In genomic region chr3:100087203-100087602, GRCh38 we compare ENCODE assay signal across 9 cellular contexts.
DNase-seq lines count a peak whose midpoint lies in the region; ATAC-seq and TF ChIP-seq lines count a peak whose summit lies in the region.
"Had no signal": no experiment of that assay in that cellular context is flagged by ENCODE, and none has a peak within 500 bp of the region (broad histone marks: within the 10 kb centered on the region; RNA-seq: fewer than 3 reads in every experiment).

No MANE protein-coding gene starts in this region.

- H3K27me3 Mint-ChIP-seq in activated T-cell treated with anti-CD3 and anti-CD28 coated beads, Interleukin-2, amount 50 U/mL, for 24 hours = no peaks in the 10 kb centered on the region
- H3K27me3 Mint-ChIP-seq: CD4-positive, CD25-positive, alpha-beta regulatory T cell had no signal

- peak; percentile 87 for ATAC-seq in HG03108 (IDR thresholded peaks at IDR 0.05; ENCODE audit: unreplicated experiment)
- peak; percentile 65 for ATAC-seq in stimulated activated naive CD8-positive, alpha-beta T cell treated with anti-CD3 and anti-CD28 coated beads, Interleukin-15, Interleukin-2, amounts not matched to agents 100 U/mL and 50 U/mL, for 24 hours

- peaks cover 15% of the 10 kb centered on the region for H3K36me3 Mint-ChIP-seq in activated T-cell treated with anti-CD3 and anti-CD28 coated beads, Interleukin-2, amount 50 U/mL, for 24 hours (ENCODE audit: low read depth)
- H3K36me3 Mint-ChIP-seq: CD4-positive, CD25-positive, alpha-beta regulatory T cell had no signal

- no peak for TF ChIP-seq CTCF in astrocyte of the spinal cord (IDR thresholded peaks at IDR 0.05; ENCODE audit: low read depth, low read length)

- in situ Hi-C loops in astrocyte of the spinal cord (cut with HindIII; ENCODE audit: low sequenced_read_pairs) = no loop called here

- peak overlapping the region; percentile 60 for H3K27ac Mint-ChIP-seq in activated T-cell treated with anti-CD3 and anti-CD28 coated beads, Interleukin-2, amount 50 U/mL, for 24 hours

- DNase-seq in activated T-cell treated with anti-CD3 and anti-CD28 coated beads, Interleukin-2, amount 50 U/mL, for 24 hours = no peak
- no peak for DNase-seq in activated T-cell treated with anti-CD3 and anti-CD28 coated beads for 4 hours
- peak; percentile 85 for DNase-seq in astrocyte of the spinal cord (ENCODE audit: low read depth, low spot score)
- DNase-seq in stimulated activated naive CD8-positive, alpha-beta T cell treated with anti-CD3 and anti-CD28 coated beads, Interleukin-15, Interleukin-2, amounts not matched to agents 100 U/mL and 50 U/mL, for 24 hours = no peak
- no peak for DNase-seq in NOMO-1 (lab: John Stamatoyannopoulos, UW; ENCODE audit: unreplicated experiment in 2 of 2)
- no peak for DNase-seq in OCI-M2 (lab: John Stamatoyannopoulos, UW; ENCODE audit: unreplicated experiment)
- DNase-seq in C1 segment of cervical spinal cord (lab: John Stamatoyannopoulos, UW) = no peak
- DNase-seq: CD4-positive, CD25-positive, alpha-beta regulatory T cell had no signal

- H3K4me3 Mint-ChIP-seq in activated T-cell treated with anti-CD3 and anti-CD28 coated beads, Interleukin-2, amount 50 U/mL, for 24 hours = no peak overlapping the region
- H3K4me3 Mint-ChIP-seq: CD4-positive, CD25-positive, alpha-beta regulatory T cell had no signal

- H3K9me3 Mint-ChIP-seq in activated T-cell treated with anti-CD3 and anti-CD28 coated beads, Interleukin-2, amount 50 U/mL, for 24 hours = no peaks in the 10 kb centered on the region
- H3K9me3 Mint-ChIP-seq: CD4-positive, CD25-positive, alpha-beta regulatory T cell had no signal

- H3K4me3 ChIP-seq in astrocyte of the spinal cord (ENCODE audit: low read depth, low read length) = no peak overlapping the region

- peaks cover 27% of the 10 kb centered on the region for H3K4me1 Mint-ChIP-seq in activated T-cell treated with anti-CD3 and anti-CD28 coated beads, Interleukin-2, amount 50 U/mL, for 24 hours (ENCODE audit: low read depth)
